In genomic region chr11:9330387-9331384, GRCh38 we compare ENCODE assay signal across 2 cellular contexts.
TF ChIP-seq lines count a peak whose summit lies in the region.

No MANE protein-coding gene starts in this region.

TF ChIP-seq in IMR-90, 13 proteins besides CTCF, POLR2A, EP300 and RAD21:
- TF ChIP-seq SMC3 (IDR thresholded peaks at IDR 0.05; ENCODE audit: low read depth, low read length): no peak
- TF ChIP-seq FOS (IDR thresholded peaks at IDR 0.05; ENCODE audit: low read depth, low read length): no peak
- no peak for TF ChIP-seq ELK1 (IDR thresholded peaks at IDR 0.05; ENCODE audit: borderline replicate concordance, low read depth, low read length)
- TF ChIP-seq MAZ (IDR thresholded peaks at IDR 0.05; ENCODE audit: borderline replicate concordance, low read depth, low read length): no peak
- no peak for TF ChIP-seq NFE2L2 (IDR thresholded peaks at IDR 0.05; ENCODE audit: low read depth, low read length)
- TF ChIP-seq RCOR1 (IDR thresholded peaks at IDR 0.05; ENCODE audit: insufficient replicate concordance, low read length): no peak
- TF ChIP-seq MAFK (IDR thresholded peaks at IDR 0.05; ENCODE audit: low read depth, low read length): no peak
- no peak for TF ChIP-seq USF2 (IDR thresholded peaks at IDR 0.05; ENCODE audit: low read depth, low read length)
- no peak for TF ChIP-seq CEBPB (IDR thresholded peaks at IDR 0.05; ENCODE audit: low read depth, low read length)
- no peak for TF ChIP-seq CHD1 (IDR thresholded peaks at IDR 0.05; ENCODE audit: low read depth, low read length)
- no peak for TF ChIP-seq MXI1 (IDR thresholded peaks at IDR 0.05; ENCODE audit: borderline replicate concordance, low read depth, low read length)
- no peak for TF ChIP-seq RFX5 (IDR thresholded peaks at IDR 0.05; ENCODE audit: low read depth, low read length)
- no peak for TF ChIP-seq BHLHE40 (IDR thresholded peaks at IDR 0.05; ENCODE audit: low read depth, low read length)

TF ChIP-seq in K562, 482 proteins besides CTCF, POLR2A, EP300 and RAD21:
- TF ChIP-seq NCOA1 (IDR thresholded peaks at IDR 0.05; ENCODE audit: low read depth): no peak
- no peak for TF ChIP-seq KDM4B (IDR thresholded peaks at IDR 0.05; ENCODE audit: borderline replicate concordance in 2 of 2, low read depth in 1 of 2)
- TF ChIP-seq CREB3L1 (IDR thresholded peaks at IDR 0.05; ENCODE audit: borderline replicate concordance, low read depth): no peak
- TF ChIP-seq TEAD2 (tag; IDR thresholded peaks at IDR 0.05): no peak
- no peak for TF ChIP-seq ZNF384 (IDR thresholded peaks at IDR 0.05; ENCODE audit: low read depth, low read length)
- TF ChIP-seq ETV1 (tag; conservative IDR thresholded peaks at IDR 0.05; ENCODE audit: low read depth): no peak
- no peak for TF ChIP-seq ZNF644 (tag; IDR thresholded peaks at IDR 0.05; ENCODE audit: low read depth)
- TF ChIP-seq KLF6 (CRISPR knock-in tag; IDR thresholded peaks at IDR 0.05; ENCODE audit: borderline replicate concordance): no peak
- TF ChIP-seq HCFC1 (IDR thresholded peaks at IDR 0.05; ENCODE audit: low read depth, low read length): no peak
- no peak for TF ChIP-seq HDAC8 (tag; IDR thresholded peaks at IDR 0.05)
- no peak for TF ChIP-seq ATF3 (IDR thresholded peaks at IDR 0.05)
- TF ChIP-seq ATF3 (CRISPR knock-in tag; conservative IDR thresholded peaks at IDR 0.05): no peak
- TF ChIP-seq ZC3H8 (IDR thresholded peaks at IDR 0.05): no peak
- TF ChIP-seq CBX8 (IDR thresholded peaks at IDR 0.05; ENCODE audit: borderline replicate concordance, extremely low read depth, low read depth, low read length, poor library complexity, severe bottlenecking): no peak
- no peak for TF ChIP-seq GMEB1 (CRISPR knock-in tag; IDR thresholded peaks at IDR 0.05)
- no peak for TF ChIP-seq ZNF449 (CRISPR knock-in tag; IDR thresholded peaks at IDR 0.05)
- no peak for TF ChIP-seq HMGN3 (IDR thresholded peaks at IDR 0.05; ENCODE audit: borderline replicate concordance, extremely low read depth, insufficient read length, low read depth, low read length)
- no peak for TF ChIP-seq CREBBP (IDR thresholded peaks at IDR 0.05; ENCODE audit: low read depth, low read length)
- no peak for TF ChIP-seq PHF8 (IDR thresholded peaks at IDR 0.05; ENCODE audit: borderline replicate concordance, low read length)
- no peak for TF ChIP-seq ZNF165 (CRISPR knock-in tag; IDR thresholded peaks at IDR 0.05; ENCODE audit: borderline replicate concordance)
- no peak for TF ChIP-seq NCOA4 (IDR thresholded peaks at IDR 0.05; ENCODE audit: partially characterized antibody)
